ENCODE assay signal across 23 cellular contexts in the genomic region with DNA sequence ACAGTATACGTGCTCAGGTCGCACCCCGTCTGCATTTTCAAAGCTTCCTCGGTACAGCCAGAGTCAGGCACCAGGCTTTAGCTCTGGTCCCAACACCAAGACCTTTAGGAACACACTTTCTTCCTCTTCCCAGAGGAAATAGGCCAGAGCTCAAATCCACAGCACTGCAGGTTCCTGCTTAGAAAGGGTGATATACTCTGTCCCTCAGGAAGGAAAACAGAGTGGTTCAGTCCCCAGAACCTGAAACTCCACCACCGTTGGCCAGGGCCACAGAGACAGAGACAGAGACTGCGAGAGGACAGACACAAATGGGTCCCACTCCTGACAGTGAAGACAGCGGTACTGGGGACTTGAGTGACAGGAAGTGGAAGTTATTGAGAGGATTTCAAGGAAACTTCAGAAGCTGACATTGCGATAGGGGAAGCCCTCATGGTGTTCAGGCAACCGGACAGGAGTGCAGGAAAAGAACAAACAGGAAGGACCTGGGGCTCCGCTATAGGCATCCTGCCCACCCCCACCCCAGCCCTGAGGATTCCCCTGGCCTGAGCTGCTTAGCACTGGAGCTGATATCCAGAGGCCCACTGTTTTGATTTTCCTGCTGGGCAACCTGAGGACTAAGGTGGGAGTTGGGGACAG. TPM values are rescaled to one million over a fixed set of nuclear protein-coding genes. Genes with fewer than 3 reads are reported as not detected.
DNase-seq lines count a peak whose midpoint lies in the region; ATAC-seq and TF ChIP-seq lines count a peak whose summit lies in the region.
"Had no signal": no experiment of that assay in that cellular context is flagged by ENCODE, and none has a peak within 500 bp of the region (broad histone marks: within the 10 kb centered on the region; RNA-seq: fewer than 3 reads in every experiment).

No MANE protein-coding gene starts in this region.

- 78% methylated on average over 10 of the region's 10 CpGs for WGBS in mesenchymal stem cell

- H3K27ac Mint-ChIP-seq in MCF 10A (ENCODE audit: low read depth, unreplicated experiment) (no peak overlapping the region), WTC11 (peak overlapping the region; percentile 2; the same call in 1 of the 2 replicates)
- peak overlapping the region in 1 of 7 donors; percentile 9 for H3K27ac Mint-ChIP-seq in CD4-positive, alpha-beta memory T cell
- H3K27ac Mint-ChIP-seq: B cell, IgD-negative memory B cell had no signal

- intact Hi-C loops in breast epithelium (cut with DNase I; ENCODE audit: low total_unique reads) (no loop called here), MCF 10A (cut with micrococcal nuclease) (no loop called here)
- intact Hi-C loops in CD4-positive, alpha-beta memory T cell (cut with micrococcal nuclease) = no loop called here

- POLR2A ChIA-PET in MCF 10A (lab: Yijun Ruan, JAX) (interaction anchor here (0.7 to 9.9 kb wide), 2 partner anchors 13 to 38 kb away, joined by 3 to 159 read pairs; a partner anchor contains a TSS), WTC11 (lab: Charles Lee) (interaction anchor here (1.0 kb wide), 1 partner anchor 97 kb away, joined by 4 read pairs; no protein-coding TSS in a partner anchor)
- POLR2A ChIA-PET in CD4-positive, alpha-beta memory T cell (lab: Charles Lee; ENCODE audit: partially characterized antibody) = no interaction called here

- H3K36me3 ChIP-seq in breast epithelium (no peaks in the 10 kb centered on the region), mesenchymal stem cell (ENCODE audit: control insufficient read depth in 1 of 2, insufficient read depth in 2 of 2, low read depth in 1 of 2, low read length in 2 of 2) (peaks cover 0 to 2% of the 10 kb centered on the region in 2 experiments), brain microvascular endothelial cell (replicated peaks) (no peaks in the 10 kb centered on the region)
- no peaks in the 10 kb centered on the region for H3K36me3 ChIP-seq in CD4-positive, alpha-beta memory T cell (ENCODE audit: insufficient read depth, low read length)
- H3K36me3 ChIP-seq: Peyer's patch, SJCRH30, upper lobe of left lung had no signal

- H3K9ac ChIP-seq in mesenchymal stem cell (ENCODE audit: low read length) = no peak overlapping the region

- no peak for TF ChIP-seq POLR2A in breast epithelium (IDR thresholded peaks at IDR 0.05)

- no peak overlapping the region for H3K23ac ChIP-seq in mesenchymal stem cell (ENCODE audit: low read length in 2 of 2)

- peaks cover 12% of the 10 kb centered on the region for H3K79me1 ChIP-seq in mesenchymal stem cell (replicated peaks; ENCODE audit: low read length, poor library complexity, severe bottlenecking)

- no peak overlapping the region for H3K4me2 ChIP-seq in mesenchymal stem cell (ENCODE audit: low read length, poor library complexity, severe bottlenecking)

- H2AK5ac ChIP-seq in mesenchymal stem cell (ENCODE audit: low read length, severe bottlenecking) = no peak overlapping the region

- no peaks in the 10 kb centered on the region for H3K36me3 Mint-ChIP-seq in MCF 10A (ENCODE audit: insufficient read depth, unreplicated experiment)
- no peaks in the 10 kb centered on the region for H3K36me3 Mint-ChIP-seq in WTC11
- no peaks in the 10 kb centered on the region for H3K36me3 Mint-ChIP-seq in CD4-positive, alpha-beta memory T cell

- TF ChIP-seq CTCF in breast epithelium (IDR thresholded peaks at IDR 0.05) (no peak), MCF 10A (IDR thresholded peaks at IDR 0.05; ENCODE audit: unreplicated experiment) (no peak), WTC11 (IDR thresholded peaks at IDR 0.05) (no peak), brain microvascular endothelial cell (IDR thresholded peaks at IDR 0.05; ENCODE audit: low read depth, low read length, missing control alignments) (no peak)

- H4K8ac ChIP-seq in mesenchymal stem cell (ENCODE audit: low read length) = peak overlapping the region; percentile 27

- H3K18ac ChIP-seq in mesenchymal stem cell (ENCODE audit: low read depth in 1 of 2, low read length in 2 of 2) = no peak overlapping the region

- H3K9me3 Mint-ChIP-seq in MCF 10A (ENCODE audit: unreplicated experiment) = no peaks in the 10 kb centered on the region
- no peaks in the 10 kb centered on the region for H3K9me3 Mint-ChIP-seq in WTC11
- no peaks in the 10 kb centered on the region for H3K9me3 Mint-ChIP-seq in CD4-positive, alpha-beta memory T cell
- H3K9me3 Mint-ChIP-seq: IgD-negative memory B cell had no signal

- no peak overlapping the region for H2BK120ac ChIP-seq in mesenchymal stem cell (ENCODE audit: low read depth, low read length)

- in situ Hi-C loops in brain microvascular endothelial cell (cut with HindIII; ENCODE audit: low pct_ligation_motif_present, low sequenced_read_pairs) = no loop called here

- no peak overlapping the region for H2BK5ac ChIP-seq in mesenchymal stem cell (ENCODE audit: low read depth, low read length, poor library complexity, severe bottlenecking)

- H3K14ac ChIP-seq in mesenchymal stem cell (ENCODE audit: low read length in 2 of 2) = no peak overlapping the region

- no TSS peak for BruUV-seq in MCF 10A (replicated peaks; lab: Mats Ljungman, UMichigan)

- DNase-seq in breast epithelium (ENCODE audit: low spot score in 2 of 2) (no peak), MCF 10A (ENCODE audit: unreplicated experiment) (no peak), WTC11 (ENCODE audit: low spot score) (no peak), mesenchymal stem cell (no peak), COLO668 (lab: John Stamatoyannopoulos, UW; ENCODE audit: unreplicated experiment) (no peak), brain microvascular endothelial cell (no peak)
- DNase-seq in activated naive CD4-positive, alpha-beta T cell treated with anti-CD3 and anti-CD28 coated beads, Interleukin-2, amount 50 U/mL, for 16 hours = no peak
- DNase-seq in CD4-positive, alpha-beta memory T cell = no peak
- DNase-seq: activated T-cell treated with anti-CD3 and anti-CD28 coated beads, Interleukin-2, amount 50 U/mL, for 1 hour; cortex of kidney; mammary epithelial cell; NCI-H2107; NCI-H446; nucleus accumbens; Peyer's patch; SJCRH30; T-helper 1 cell; upper lobe of left lung had no signal

- H3K4me1 ChIP-seq in breast epithelium = peaks cover 0 to 10% of the 10 kb centered on the region in 2 donors
- peaks cover 15% of the 10 kb centered on the region for H3K4me1 ChIP-seq in mesenchymal stem cell (ENCODE audit: control insufficient read depth, insufficient read depth, low read depth, low read length)
- H3K4me1 ChIP-seq in CD4-positive, alpha-beta memory T cell (ENCODE audit: insufficient read depth, low read length) = no peaks in the 10 kb centered on the region
- H3K4me1 ChIP-seq: SJCRH30 had no signal

- CTCF ChIA-PET in MCF 10A (lab: Yijun Ruan, JAX) = interaction anchor here (0.6 to 3.7 kb wide), 4 partner anchors 17 to 97 kb away, joined by 3 to 19 read pairs (median 8); no protein-coding TSS in a partner anchor
- CTCF ChIA-PET in WTC11 (lab: Charles Lee) = interaction anchor here (0.6 to 2.5 kb wide), 9 partner anchors 9 to 404 kb away, joined by 3 to 18 read pairs (median 4); no protein-coding TSS in a partner anchor
- CTCF ChIA-PET in CD4-positive, alpha-beta memory T cell (lab: Charles Lee; ENCODE audit: partially characterized antibody) = interaction anchor here (0.9 to 1.8 kb wide), 2 partner anchors 25 to 30 kb away, joined by 4 to 7 read pairs; no protein-coding TSS in a partner anchor

- H3K4me1 Mint-ChIP-seq in MCF 10A (ENCODE audit: insufficient read depth, unreplicated experiment) = peaks cover 30% of the 10 kb centered on the region
- H3K4me1 Mint-ChIP-seq in WTC11 = peaks cover 59% of the 10 kb centered on the region
- peaks cover 0 to 3% (median 1%) of the 10 kb centered on the region in 4 donors for H3K4me1 Mint-ChIP-seq in CD4-positive, alpha-beta memory T cell
- H3K4me1 Mint-ChIP-seq: B cell, IgD-negative memory B cell had no signal

- no peak overlapping the region for H3K4ac ChIP-seq in mesenchymal stem cell (ENCODE audit: low read depth in 1 of 2, low read length in 2 of 2)

- H3K4me3 ChIP-seq in breast epithelium (no peak overlapping the region), mesenchymal stem cell (ENCODE audit: insufficient read depth in 1 of 2, low read depth in 1 of 2, low read length in 2 of 2) (no peak overlapping the region), brain microvascular endothelial cell (ENCODE audit: low read depth, low read length) (no peak overlapping the region)
- H3K4me3 ChIP-seq in CD4-positive, alpha-beta memory T cell (ENCODE audit: low read length in 2 of 2) = no peak overlapping the region
- H3K4me3 ChIP-seq: Peyer's patch, SJCRH30, skin epidermis, upper lobe of left lung had no signal

- H3K27me3 ChIP-seq in breast epithelium = no peaks in the 10 kb centered on the region
- peaks cover 0 to 7% of the 10 kb centered on the region in 2 experiments for H3K27me3 ChIP-seq in mesenchymal stem cell (ENCODE audit: control insufficient read depth in 1 of 2, insufficient read depth in 1 of 2, low read length in 2 of 2)
- H3K27me3 ChIP-seq in brain microvascular endothelial cell (replicated peaks) = no peaks in the 10 kb centered on the region
- no peaks in the 10 kb centered on the region for H3K27me3 ChIP-seq in CD4-positive, alpha-beta memory T cell (ENCODE audit: insufficient read depth, low read length)
- H3K27me3 ChIP-seq: Peyer's patch, SJCRH30, upper lobe of left lung had no signal

- peak overlapping the region in 1 of 2 experiments; percentile 67 for H2BK12ac ChIP-seq in mesenchymal stem cell (ENCODE audit: low read length in 2 of 2)

- ATAC-seq in WTC11 = no peak
- ATAC-seq: HCT116 had no signal

- no peak overlapping the region for H2BK15ac ChIP-seq in mesenchymal stem cell (ENCODE audit: low read depth, poor library complexity, severe bottlenecking)

- no peak overlapping the region for H4K91ac ChIP-seq in mesenchymal stem cell (ENCODE audit: low read length)

- peak overlapping the region; percentile 10 to 36 for H3K27ac ChIP-seq in breast epithelium
- H3K27ac ChIP-seq in mesenchymal stem cell (ENCODE audit: low read length, poor library complexity, severe bottlenecking) = no peak overlapping the region
- H3K27ac ChIP-seq in brain microvascular endothelial cell = no peak overlapping the region
- H3K27ac ChIP-seq in CD4-positive, alpha-beta memory T cell (ENCODE audit: low read depth, low read length) = no peak overlapping the region
- H3K27ac ChIP-seq: Peyer's patch, SJCRH30, skin epidermis, upper lobe of left lung had no signal

- peaks cover under 1% of the 10 kb centered on the region for H3K27me3 Mint-ChIP-seq in MCF 10A (ENCODE audit: insufficient read depth, unreplicated experiment)
- H3K27me3 Mint-ChIP-seq in WTC11 (ENCODE audit: low read depth) = no peaks in the 10 kb centered on the region; the same call in 1 of the 2 replicates
- peaks cover 7 to 10% of the 10 kb centered on the region in 2 donors for H3K27me3 Mint-ChIP-seq in CD4-positive, alpha-beta memory T cell

- H3K4me3 Mint-ChIP-seq in MCF 10A (ENCODE audit: unreplicated experiment) = no peak overlapping the region
- no peak overlapping the region for H3K4me3 Mint-ChIP-seq in WTC11
- H3K4me3 Mint-ChIP-seq in CD4-positive, alpha-beta memory T cell = no peak overlapping the region
- H3K4me3 Mint-ChIP-seq: B cell, IgD-negative memory B cell had no signal

- no peak overlapping the region for H2AFZ ChIP-seq in mesenchymal stem cell (ENCODE audit: low read depth, low read length)

- no peaks in the 10 kb centered on the region for H3K9me3 ChIP-seq in breast epithelium
- no peaks in the 10 kb centered on the region for H3K9me3 ChIP-seq in mesenchymal stem cell (ENCODE audit: control insufficient read depth, low read length)
- H3K9me3 ChIP-seq in CD4-positive, alpha-beta memory T cell (ENCODE audit: control insufficient read depth in 1 of 2, low read length in 2 of 2) = no peaks in the 10 kb centered on the region
- H3K9me3 ChIP-seq: Peyer's patch, SJCRH30, upper lobe of left lung had no signal

RNA-seq across cellular contexts. Expression of a gene that starts 5.5 kb away (rescaled TPM):
- 100 to 1,000 TPM in 2 of 3 donors, 1 to 10 TPM in 1; 4.6 to 430 (median 153) TPM for total RNA-seq in breast epithelium
- total RNA-seq in MCF 10A (2022) = 179 and 230 TPM in 2 replicates
- 424 to 477 TPM (median 429 TPM) in 3 replicates for total RNA-seq in WTC11 (2021)
- polyA plus RNA-seq in mesenchymal stem cell (2013, experiment 1 of 2) = 1,135 TPM
- polyA plus RNA-seq in mesenchymal stem cell (2013, experiment 2 of 2) = 1,108 TPM
- total RNA-seq in CD4-positive, alpha-beta memory T cell = under 1 TPM; 0.29 to 0.91 TPM
- polyA plus RNA-seq in CD4-positive, alpha-beta memory T cell = 1 to 10 TPM in 1 of 2 donors, under 1 TPM in 1; 0.36 to 1.1 TPM
- polyA plus RNA-seq: IgD-negative memory B cell had no signal

RNA-seq across cellular contexts. Expression of a gene that starts 38.6 kb away (rescaled TPM):
- total RNA-seq in breast epithelium = 100 to 1,000 TPM in 2 of 3 donors, 1 to 10 TPM in 1; 2.1 to 380 (median 213) TPM
- total RNA-seq in MCF 10A (2022) = 659 and 662 TPM in 2 replicates
- 461 to 525 TPM (median 465 TPM) in 3 replicates for total RNA-seq in WTC11 (2021)
- polyA plus RNA-seq in mesenchymal stem cell (2013, experiment 1 of 2) = 831 TPM
- 807 TPM for polyA plus RNA-seq in mesenchymal stem cell (2013, experiment 2 of 2)
- 1 to 10 TPM; 7.4 TPM for total RNA-seq in CD4-positive, alpha-beta memory T cell
- 1 to 10 TPM; 4.2 to 6.2 TPM for polyA plus RNA-seq in CD4-positive, alpha-beta memory T cell
- total RNA-seq: myocyte had no signal

Comparison
In these comparisons a context has a peak if more than half of its experiments do, and no peak if none do; other contexts are left out.
1. H3K27ac ChIP-seq: peak in breast epithelium (2 of 2); none in mesenchymal stem cell (single experiment), brain microvascular endothelial cell (single experiment) and CD4-positive, alpha-beta memory T cell (single experiment).